In genomic region chr14:51564460-51564859, GRCh38 we compare ENCODE assay signal across 20 cellular contexts.
A peak's percentile ranks its signal among the peaks of the same experiment; 100 is the strongest.
DNase-seq lines count a peak whose midpoint lies in the region; ATAC-seq, FAIRE-seq and TF ChIP-seq lines count a peak whose summit lies in the region.
"Had no signal": no experiment of that assay in that cellular context is flagged by ENCODE, and none has a peak within 500 bp of the region (broad histone marks: within the 10 kb centered on the region; RNA-seq: fewer than 3 reads in every experiment).

No MANE protein-coding gene starts in this region.

- H3K36me3 ChIP-seq in astrocyte (ENCODE audit: insufficient read depth, low read length) = no peaks in the 10 kb centered on the region

- FAIRE-seq in astrocyte (lab: Jason Lieb, UNC) = no peak
- FAIRE-seq: urothelium cell line had no signal

- H3K27me3 Mint-ChIP-seq in astrocyte (ENCODE audit: low read depth, unreplicated experiment) = no peaks in the 10 kb centered on the region
- H3K27me3 Mint-ChIP-seq in mesothelial cell of epicardium (ENCODE audit: low read depth) = no peaks in the 10 kb centered on the region
- no peaks in the 10 kb centered on the region for H3K27me3 Mint-ChIP-seq in activated T-cell treated with anti-CD3 and anti-CD28 coated beads, Interleukin-2, amount 50 U/mL, for 72 hours (ENCODE audit: low read depth)
- H3K27me3 Mint-ChIP-seq: activated naive CD4-positive, alpha-beta T cell treated with anti-CD3 and anti-CD28 coated beads, Interleukin-2, amount 50 U/mL, for 24 hours; memory B cell; T-cell had no signal

- TF ChIP-seq CTCF in astrocyte (IDR thresholded peaks at IDR 0.05; ENCODE audit: insufficient read depth, low read depth, low read length) (no peak), mesothelial cell of epicardium (IDR thresholded peaks at IDR 0.05; ENCODE audit: unreplicated experiment) (no peak)

- H3K9me3 ChIP-seq in astrocyte (ENCODE audit: insufficient read depth, low read depth, low read length) = no peaks in the 10 kb centered on the region

- H3K9ac ChIP-seq in astrocyte (ENCODE audit: low read length) = no peak overlapping the region

- H3K36me3 Mint-ChIP-seq in astrocyte (ENCODE audit: low read depth, unreplicated experiment) (peaks cover 10% of the 10 kb centered on the region), mesothelial cell of epicardium (no peaks in the 10 kb centered on the region)
- no peaks in the 10 kb centered on the region for H3K36me3 Mint-ChIP-seq in activated T-cell treated with anti-CD3 and anti-CD28 coated beads, Interleukin-2, amount 50 U/mL, for 72 hours (ENCODE audit: insufficient read depth in 2 of 2)
- H3K36me3 Mint-ChIP-seq: activated naive CD4-positive, alpha-beta T cell treated with anti-CD3 and anti-CD28 coated beads, Interleukin-2, amount 50 U/mL, for 24 hours; memory B cell; stimulated activated effector memory CD8-positive, alpha-beta T cell treated with anti-CD3 and anti-CD28 coated beads, Interleukin-12 subunit alpha, Interleukin-12 subunit beta, amount 100 ng/mL, for 72 hours; T-cell had no signal

- no peaks in the 10 kb centered on the region for H3K27me3 ChIP-seq in astrocyte (ENCODE audit: insufficient read depth, low read length)

- no peak overlapping the region for H2AFZ ChIP-seq in astrocyte (ENCODE audit: low read depth, low read length)

- no peak overlapping the region for H3K27ac ChIP-seq in astrocyte (ENCODE audit: low read depth, low read length)

- H3K4me1 ChIP-seq in astrocyte (ENCODE audit: insufficient read depth, low read length) = peaks cover 11% of the 10 kb centered on the region

- H3K4me1 Mint-ChIP-seq in astrocyte (ENCODE audit: low read depth, unreplicated experiment) = peaks cover 60% of the 10 kb centered on the region
- H3K4me1 Mint-ChIP-seq in mesothelial cell of epicardium = peaks cover 20% of the 10 kb centered on the region
- H3K4me1 Mint-ChIP-seq in activated T-cell treated with anti-CD3 and anti-CD28 coated beads, Interleukin-2, amount 50 U/mL, for 72 hours (ENCODE audit: low read depth) = peaks cover 29% of the 10 kb centered on the region
- H3K4me1 Mint-ChIP-seq: memory B cell had no signal

- DNase-seq in COLO668 (lab: John Stamatoyannopoulos, UW; ENCODE audit: unreplicated experiment) (peak; percentile 11), M059J (ENCODE audit: low read depth) (peak; percentile 63), astrocyte (ENCODE audit: low read depth) (no peak), mesothelial cell of epicardium (ENCODE audit: low spot score in 2 of 2, unreplicated experiment in 2 of 2) (no peak), NCI-H2081 treated with DMSO at 0.1 percent for 48 hours (lab: John Stamatoyannopoulos, UW) (no peak), 8988T (no peak)
- DNase-seq in activated T-cell treated with anti-CD3 and anti-CD28 coated beads, Interleukin-2, amount 50 U/mL, for 72 hours = no peak
- DNase-seq: activated CD4-positive, CD25-positive, alpha-beta regulatory T cell; effector memory CD4-positive, alpha-beta T cell; H9; MV-4-11; NCI-H446 treated with DMSO at 0.1 percent for 48 hours; nucleus accumbens; RPMI8226; T-cell had no signal

- H3K9me3 Mint-ChIP-seq in astrocyte (ENCODE audit: unreplicated experiment) = peaks cover 3% of the 10 kb centered on the region
- H3K9me3 Mint-ChIP-seq in mesothelial cell of epicardium = no peaks in the 10 kb centered on the region
- no peaks in the 10 kb centered on the region for H3K9me3 Mint-ChIP-seq in activated T-cell treated with anti-CD3 and anti-CD28 coated beads, Interleukin-2, amount 50 U/mL, for 72 hours
- H3K9me3 Mint-ChIP-seq: activated naive CD4-positive, alpha-beta T cell treated with anti-CD3 and anti-CD28 coated beads, Interleukin-2, amount 50 U/mL, for 24 hours; memory B cell; stimulated activated effector memory CD8-positive, alpha-beta T cell treated with anti-CD3 and anti-CD28 coated beads, Interleukin-12 subunit alpha, Interleukin-12 subunit beta, amount 100 ng/mL, for 72 hours; T-cell had no signal

- H3K4me3 Mint-ChIP-seq in astrocyte (ENCODE audit: unreplicated experiment) = no peak overlapping the region
- no peak overlapping the region for H3K4me3 Mint-ChIP-seq in mesothelial cell of epicardium
- no peak overlapping the region for H3K4me3 Mint-ChIP-seq in activated T-cell treated with anti-CD3 and anti-CD28 coated beads, Interleukin-2, amount 50 U/mL, for 72 hours
- H3K4me3 Mint-ChIP-seq: activated naive CD4-positive, alpha-beta T cell treated with anti-CD3 and anti-CD28 coated beads, Interleukin-2, amount 50 U/mL, for 24 hours; H9; memory B cell; stimulated activated effector memory CD8-positive, alpha-beta T cell treated with anti-CD3 and anti-CD28 coated beads, Interleukin-12 subunit alpha, Interleukin-12 subunit beta, amount 100 ng/mL, for 72 hours had no signal

- H3K79me2 ChIP-seq in astrocyte (ENCODE audit: insufficient read depth, low read length) = no peaks in the 10 kb centered on the region

- H4K20me1 ChIP-seq in astrocyte (ENCODE audit: insufficient read depth, low read length) = no peaks in the 10 kb centered on the region

- H3K27ac Mint-ChIP-seq in astrocyte (ENCODE audit: unreplicated experiment) = peak overlapping the region; percentile 99
- peak overlapping the region; percentile 74 for H3K27ac Mint-ChIP-seq in mesothelial cell of epicardium
- H3K27ac Mint-ChIP-seq in activated T-cell treated with anti-CD3 and anti-CD28 coated beads, Interleukin-2, amount 50 U/mL, for 72 hours = no peak overlapping the region
- H3K27ac Mint-ChIP-seq: activated naive CD4-positive, alpha-beta T cell treated with anti-CD3 and anti-CD28 coated beads, Interleukin-2, amount 50 U/mL, for 24 hours; H9; memory B cell; stimulated activated effector memory CD8-positive, alpha-beta T cell treated with anti-CD3 and anti-CD28 coated beads, Interleukin-12 subunit alpha, Interleukin-12 subunit beta, amount 100 ng/mL, for 72 hours had no signal

- no peak overlapping the region for H3K4me2 ChIP-seq in astrocyte (ENCODE audit: low read length)

- H3K4me3 ChIP-seq in astrocyte (ENCODE audit: insufficient read depth, low read depth, low read length) = no peak overlapping the region

- ATAC-seq in GM19397 (IDR thresholded peaks at IDR 0.05; ENCODE audit: unreplicated experiment) = no peak
- no peak for ATAC-seq in activated T-cell treated with anti-CD3 and anti-CD28 coated beads, Interleukin-2, amount 50 U/mL, for 72 hours (replicated peaks in 1 of 2)
- ATAC-seq: stimulated activated effector memory CD8-positive, alpha-beta T cell treated with anti-CD3 and anti-CD28 coated beads, Interleukin-12 subunit alpha, Interleukin-12 subunit beta, amount 100 ng/mL, for 72 hours; T-cell had no signal

Comparison
In these comparisons a context has a peak if more than half of its experiments do, and no peak if none do; other contexts are left out.
1. DNase-seq: peak in COLO668 (single experiment) and M059J (single experiment); none in astrocyte (single experiment), mesothelial cell of epicardium (0 of 2), NCI-H2081 treated with DMSO at 0.1 percent for 48 hours (single experiment), activated T-cell treated with anti-CD3 and anti-CD28 coated beads, Interleukin-2, amount 50 U/mL, for 72 hours (0 of 2) and 8988T (single experiment).